In genomic region chr15:100520132-100520921, GRCh38 we compare ENCODE assay signal across 12 cellular contexts. TPM values are rescaled to one million over a fixed set of nuclear protein-coding genes. Genes with fewer than 3 reads are reported as not detected.
A peak's percentile ranks its signal among the peaks of the same experiment; 100 is the strongest.
DNase-seq lines count a peak whose midpoint lies in the region; ATAC-seq and TF ChIP-seq lines count a peak whose summit lies in the region.
"Had no signal": no experiment of that assay in that cellular context is flagged by ENCODE, and none has a peak within 500 bp of the region (broad histone marks: within the 10 kb centered on the region; RNA-seq: fewer than 3 reads in every experiment).

No MANE protein-coding gene starts in this region.

- TF ChIP-seq CTCF in left ventricle myocardium inferior (IDR thresholded peaks at IDR 0.05; ENCODE audit: borderline replicate concordance) (no peak), RWPE2 (IDR thresholded peaks at IDR 0.05; ENCODE audit: poor library complexity, severe bottlenecking) (no peak)

- no peak overlapping the region for H3K4me3 ChIP-seq in left ventricle myocardium inferior
- no peak overlapping the region for H3K4me3 ChIP-seq in RWPE2 (ENCODE audit: severe bottlenecking)

- H3K27me3 ChIP-seq in left ventricle myocardium inferior (ENCODE audit: low read depth) (no peaks in the 10 kb centered on the region), RWPE2 (ENCODE audit: insufficient read depth, poor library complexity, severe bottlenecking) (peaks cover 4% of the 10 kb centered on the region)
- H3K27me3 ChIP-seq: BE2C had no signal

- H3K27ac ChIP-seq in left ventricle myocardium inferior (replicated peaks): no peak overlapping the region
- no peak overlapping the region for H3K27ac ChIP-seq in RWPE2 (ENCODE audit: poor library complexity, severe bottlenecking)

- H3K4me1 ChIP-seq in left ventricle myocardium inferior (peaks cover 11% of the 10 kb centered on the region), RWPE2 (ENCODE audit: insufficient read depth, poor library complexity, severe bottlenecking) (no peaks in the 10 kb centered on the region)
- H3K4me1 ChIP-seq: BE2C had no signal

- ATAC-seq in Right ventricle myocardium superior (ENCODE audit: poor library complexity) (peak; percentile 33), RWPE2 (ENCODE audit: low read depth) (0 out of 3 replicates have a peak, but pooled peaks have one; percentile 11)

- DNase-seq in Right ventricle myocardium superior (no peak), left ventricle myocardium inferior (no peak), RWPE2 (ENCODE audit: low spot score) (no peak), globus pallidus (ENCODE audit: low spot score) (peak; percentile 25), SHP77 treated with DMSO at 0.1 percent for 48 hours (lab: John Stamatoyannopoulos, UW) (no peak), activated gamma-delta T cell (lab: John Stamatoyannopoulos, UW) (no peak), AG08396 (ENCODE audit: low spot score) (no peak)
- DNase-seq in activated effector memory CD4-positive, alpha-beta T cell treated with Interleukin-2 at 50 U/mL for 16 hours: no peak
- DNase-seq: BE2C, foreskin melanocyte, Karpas-422 had no signal

- intact Hi-C loops in Right ventricle myocardium superior (cut with DNase I) (no loop called here), left ventricle myocardium inferior (cut with micrococcal nuclease) (no loop called here)

- H3K36me3 ChIP-seq in left ventricle myocardium inferior: no peaks in the 10 kb centered on the region
- H3K36me3 ChIP-seq in RWPE2 (ENCODE audit: low read depth): no peaks in the 10 kb centered on the region
- H3K36me3 ChIP-seq: BE2C had no signal

- H3K9me3 ChIP-seq in left ventricle myocardium inferior (replicated peaks) (peaks cover 5% of the 10 kb centered on the region), RWPE2 (ENCODE audit: severe bottlenecking) (no peaks in the 10 kb centered on the region)
- H3K9me3 ChIP-seq: BE2C had no signal

RNA-seq across cellular contexts. Expression of gene CERS3, which starts 8.4 kb away (rescaled TPM):
- not detected for total RNA-seq in Right ventricle myocardium superior
- 0.08 TPM for total RNA-seq in left ventricle myocardium inferior
- total RNA-seq: astrocyte had no signal
